Comparison of ENCODE assay signal across 30 cellular contexts in the genomic region with DNA sequence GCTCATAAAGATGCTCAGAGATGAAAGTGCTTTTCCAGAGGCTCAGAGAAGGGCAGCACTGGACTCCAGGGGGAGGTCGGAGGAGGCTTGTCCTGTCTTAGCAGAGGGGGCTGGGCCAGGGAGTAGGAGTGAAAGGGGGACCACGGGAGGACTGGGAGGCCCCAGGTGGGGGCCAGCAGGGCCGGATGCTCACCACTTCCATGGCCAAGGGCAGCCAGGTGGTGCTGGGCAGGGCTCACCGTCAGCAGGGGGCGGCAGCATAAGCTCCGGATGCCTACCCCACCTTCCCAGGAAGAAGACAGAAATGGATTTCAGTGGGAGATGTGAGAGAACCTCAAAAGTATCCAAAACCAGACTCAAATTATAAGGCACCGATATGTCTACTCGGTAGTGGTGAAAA. TPM values are rescaled to one million over a fixed set of nuclear protein-coding genes. Genes with fewer than 3 reads are reported as not detected.
DNase-seq lines count a peak whose midpoint lies in the region; ATAC-seq, FAIRE-seq and TF ChIP-seq lines count a peak whose summit lies in the region.
"Had no signal": no experiment of that assay in that cellular context is flagged by ENCODE, and none has a peak within 500 bp of the region (broad histone marks: within the 10 kb centered on the region; RNA-seq: fewer than 3 reads in every experiment).

No MANE protein-coding gene starts in this region.

- ATAC-seq in K562, result peak; percentile 11
- ATAC-seq in lower lobe of right lung, result no peak
- ATAC-seq in left lobe of liver, result no peak
- ATAC-seq: activated T-cell treated with anti-CD3 and anti-CD28 coated beads, Interleukin-2, amount 50 U/mL, for 72 hours; effector memory CD8-positive, alpha-beta T cell; gastroesophageal sphincter had no signal

- TF ChIP-seq RAD21 in K562 (CRISPR knock-in tag; conservative IDR thresholded peaks at IDR 0.05 in 1 of 2, IDR thresholded peaks at IDR 0.05 in 1 of 2), result peak in 1 of 2 experiments; percentile 69; a peak in 2 of 4 replicates

- WGBS in K562 (ENCODE audit: insufficient coverage, low coverage, missing lambda C conversion rate), result 3% methylated on average over 8 of the region's 8 CpGs

- 0 out of 2 replicates have a peak, but pooled peaks have one; percentile 11 for TF ChIP-seq EP300 in K562 (IDR thresholded peaks at IDR 0.05; ENCODE audit: low read length)

- H3K4me3 ChIP-seq in Caco-2 (ENCODE audit: low read depth, low read length) (no peak overlapping the region), LNCaP clone FGC (ENCODE audit: low read depth, low read length) (no peak overlapping the region), K562 (no peak overlapping the region), lower lobe of right lung (no peak overlapping the region)
- H3K4me3 ChIP-seq: colonic mucosa, esophagus muscularis mucosa, gastroesophageal sphincter, transverse colon had no signal

- no peaks in the 10 kb centered on the region for H3K79me2 ChIP-seq in K562 (ENCODE audit: control insufficient read depth, insufficient read depth, low read length)

- H3K36me3 ChIP-seq in Caco-2 (ENCODE audit: control insufficient read depth, insufficient read depth, low read length) (no peaks in the 10 kb centered on the region), K562 (ENCODE audit: control insufficient read depth, insufficient read depth, low read length) (no peaks in the 10 kb centered on the region), lower lobe of right lung (no peaks in the 10 kb centered on the region)
- H3K36me3 ChIP-seq: colonic mucosa, transverse colon had no signal

- no peak for TF ChIP-seq POLR2A in K562 (conservative IDR thresholded peaks at IDR 0.05)

- no peak overlapping the region for H3K4me3 Mint-ChIP-seq in Caco-2 (ENCODE audit: unreplicated experiment)
- H3K4me3 Mint-ChIP-seq: activated naive CD4-positive, alpha-beta T cell treated with anti-CD3 and anti-CD28 coated beads for 36 hours; activated T-cell treated with anti-CD3 and anti-CD28 coated beads, Interleukin-2, amount 50 U/mL, for 72 hours; CD4-positive, alpha-beta T cell; effector memory CD8-positive, alpha-beta T cell had no signal

- DNase-seq in Caco-2 (no peak), LNCaP clone FGC (ENCODE audit: low read depth) (no peak), K562 (ENCODE audit: extremely low read depth in 1 of 4, low spot score in 3 of 4) (peak in 3 of 4 experiments; percentile 57 to 84 (median 83)), lower lobe of right lung (no peak), left lobe of liver (ENCODE audit: low spot score) (no peak), G401 (ENCODE audit: low spot score) (no peak), islet precursor cell (no peak), NCI-H2081 (lab: John Stamatoyannopoulos, UW) (no peak)
- DNase-seq: activated CD4-positive, alpha-beta T cell treated with anti-CD3 and anti-CD28 coated beads for 4 hours; activated naive CD4-positive, alpha-beta T cell treated with anti-CD3 and anti-CD28 coated beads for 36 hours; activated T-cell treated with anti-CD3 and anti-CD28 coated beads, Interleukin-2, amount 50 U/mL, for 72 hours; CD4-positive, alpha-beta T cell; colonic mucosa; DMS 273 treated with DMSO at 0.1 percent for 48 hours; effector memory CD8-positive, alpha-beta T cell; GDM1; kidney; mammary epithelial cell; NCI-H1417 treated with DMSO at 0.1 percent for 48 hours; NK-92 treated with Interleukin-12 subunit alpha and Interleukin-12 subunit beta, amount 100 ng/mL, for 24 hours; stimulated activated CD8-positive, alpha-beta memory T cell treated with anti-CD3 and anti-CD28 coated beads, Interleukin-4, amount 100 ng/mL, for 48 hours; transverse colon had no signal

- H3K4me2 ChIP-seq in K562 (ENCODE audit: insufficient read depth, low read length), result no peak overlapping the region

- 0 out of 4 replicates have a peak overlapping the region, but pooled peaks of 1 of the 2 experiments have one; percentile 1 for H3K9ac ChIP-seq in K562 (ENCODE audit: insufficient read depth in 1 of 2, low read depth in 2 of 2, low read length in 2 of 2)

- peaks cover 6% of the 10 kb centered on the region for H3K36me3 Mint-ChIP-seq in Caco-2 (ENCODE audit: insufficient read depth, unreplicated experiment)

- FAIRE-seq in K562 (lab: Jason Lieb, UNC), result no peak
- FAIRE-seq: H54, kidney had no signal

- peak overlapping the region; percentile 96 for H3K27ac Mint-ChIP-seq in Caco-2 (ENCODE audit: unreplicated experiment)
- H3K27ac Mint-ChIP-seq: activated naive CD4-positive, alpha-beta T cell treated with anti-CD3 and anti-CD28 coated beads for 36 hours; activated T-cell treated with anti-CD3 and anti-CD28 coated beads, Interleukin-2, amount 50 U/mL, for 72 hours; CD4-positive, alpha-beta T cell had no signal

- peaks cover 4% of the 10 kb centered on the region for H3K9me1 ChIP-seq in K562 (ENCODE audit: control insufficient read depth, insufficient read depth, low read length)

- H3K27me3 ChIP-seq in Caco-2 (replicated peaks; ENCODE audit: control insufficient read depth, insufficient read depth, low read length) (no peaks in the 10 kb centered on the region), K562 (ENCODE audit: control insufficient read depth in 2 of 2, insufficient read depth in 2 of 2, low read length in 2 of 2) (peaks cover 88 to 100% of the 10 kb centered on the region in 2 experiments), lower lobe of right lung (ENCODE audit: low read depth) (no peaks in the 10 kb centered on the region)
- H3K27me3 ChIP-seq: colonic mucosa, esophagus muscularis mucosa, gastroesophageal sphincter, transverse colon had no signal

- H3K27me3 Mint-ChIP-seq in Caco-2 (ENCODE audit: insufficient read depth, unreplicated experiment), result no peaks in the 10 kb centered on the region
- H3K27me3 Mint-ChIP-seq: CD4-positive, alpha-beta T cell; effector memory CD8-positive, alpha-beta T cell had no signal

- CTCF ChIA-PET in Caco-2 (lab: Charles Lee), result interaction anchor here (0.6 to 2.0 kb wide), 5 partner anchors 9 to 308 kb away, joined by 3 to 12 read pairs (median 4); no protein-coding TSS in a partner anchor
- CTCF ChIA-PET in K562 (lab: Yijun Ruan, JAX; ENCODE audit: low intra/inter-chr PET ratio), result interaction anchor here (0.8 to 3.1 kb wide), 4 partner anchors 22 to 197 kb away, joined by 3 to 16 read pairs (median 4); no protein-coding TSS in a partner anchor

- H3K4me1 ChIP-seq in Caco-2 (peaks cover 41% of the 10 kb centered on the region), K562 (replicated peaks in 1 of 2; ENCODE audit: control insufficient read depth in 2 of 2, insufficient read depth in 2 of 2, low read length in 2 of 2) (peaks cover 4 to 45% of the 10 kb centered on the region in 2 experiments; a peak in 4 of 5 replicates), lower lobe of right lung (peaks cover 23% of the 10 kb centered on the region)
- H3K4me1 ChIP-seq: colonic mucosa, esophagus muscularis mucosa, gastroesophageal sphincter had no signal

- peaks cover 14% of the 10 kb centered on the region for H3K4me1 Mint-ChIP-seq in Caco-2 (ENCODE audit: low read depth, unreplicated experiment)

- H3K9me3 Mint-ChIP-seq in Caco-2 (ENCODE audit: unreplicated experiment), result no peaks in the 10 kb centered on the region
- H3K9me3 Mint-ChIP-seq: activated naive CD4-positive, alpha-beta T cell treated with anti-CD3 and anti-CD28 coated beads for 36 hours; activated T-cell treated with anti-CD3 and anti-CD28 coated beads, Interleukin-2, amount 50 U/mL, for 72 hours; CD4-positive, alpha-beta T cell; effector memory CD8-positive, alpha-beta T cell had no signal

- peaks cover 85% of the 10 kb centered on the region for H4K20me1 ChIP-seq in K562 (replicated peaks; ENCODE audit: control insufficient read depth, insufficient read depth, low read length)

- no TSS peak for BruUV-seq in Caco-2 (replicated peaks; lab: Mats Ljungman, UMichigan)
- no TSS peak for BruUV-seq in K562 (replicated peaks; lab: Mats Ljungman, UMichigan)

- intact Hi-C loops in Caco-2 (cut with micrococcal nuclease; ENCODE audit: unreplicated experiment) (no loop called here), K562 (cut with micrococcal nuclease) (no loop called here), lower lobe of right lung (cut with DNase I) (no loop called here)

- POLR2A ChIA-PET in Caco-2 (lab: Charles Lee) (no interaction called here), K562 (lab: Yijun Ruan, JAX) (interaction anchor here (0.6 to 86.5 kb wide), 12 partner anchors 10 to 131 kb away, joined by 3 to 3476 read pairs (median 6); a partner anchor contains a TSS)

- H3K9me3 ChIP-seq in Caco-2, result no peaks in the 10 kb centered on the region
- H3K9me3 ChIP-seq in K562 (replicated peaks; ENCODE audit: control insufficient read depth, insufficient read depth, low read depth, low read length), result no peaks in the 10 kb centered on the region
- H3K9me3 ChIP-seq in lower lobe of right lung, result no peaks in the 10 kb centered on the region
- H3K9me3 ChIP-seq: colonic mucosa, esophagus muscularis mucosa, gastroesophageal sphincter, transverse colon had no signal

- no peak overlapping the region for H2AFZ ChIP-seq in K562 (ENCODE audit: low read depth, low read length)

- TF ChIP-seq CTCF in Caco-2 (IDR thresholded peaks at IDR 0.05; ENCODE audit: insufficient read depth in 1 of 2, low read depth in 1 of 2, low read length in 1 of 2, severe bottlenecking in 1 of 2, unreplicated experiment in 1 of 2) (peak in 1 of 2 experiments; percentile 20), LNCaP clone FGC (IDR thresholded peaks at IDR 0.05; ENCODE audit: control insufficient read depth, extremely low read depth, insufficient read depth) (0 out of 2 replicates have a peak, but pooled peaks have one; percentile 10), K562 (IDR thresholded peaks at IDR 0.05 in 2 of 3, conservative IDR thresholded peaks at IDR 0.05 in 1 of 3; ENCODE audit: insufficient read depth in 2 of 3, low read depth in 1 of 3, low read length in 3 of 3) (peak in 1 of 3 experiments; percentile 75; a peak in 2 of 6 replicates), lower lobe of right lung (IDR thresholded peaks at IDR 0.05) (no peak)

- in situ Hi-C loops in K562 (cut with MboI), result loop anchor here (25.0 kb wide), 1 partner anchor 431 kb away; a partner anchor contains a TSS
- in situ Hi-C loops in G401 (cut with HindIII; ENCODE audit: low sequenced_read_pairs), result no loop called here

- H3K27ac ChIP-seq in K562 (ENCODE audit: extremely low read depth, low read depth, low read length) (no peak overlapping the region), lower lobe of right lung (peak overlapping the region; percentile 64)
- H3K27ac ChIP-seq: colonic mucosa, esophagus muscularis mucosa, gastroesophageal sphincter, HL-60 had no signal

RNA-seq across cellular contexts. Expression of a gene that starts 11.0 kb away (rescaled TPM):
- total RNA-seq in Caco-2 (2022), result 0.52 and 0.97 TPM in 2 replicates
- total RNA-seq in K562 (2011; cell fraction: chromatin; rRNA removed; ENCODE audit: low replicate concordance), result not detected in 2 replicates
- total RNA-seq in K562 (2011; cell fraction: nucleolus; rRNA removed), result not detected in 2 replicates
- total RNA-seq in K562 (2011; cell fraction: nucleoplasm; rRNA removed), result not detected in 2 replicates
- 0.04 and 0.50 TPM in 2 replicates for total RNA-seq in K562 (2014; rRNA removed)
- total RNA-seq in K562 (2014; rRNA removed; fragmentation: Illumina TruSeq; extraction: Trizol), result not detected in 2 replicates
- not detected in 2 replicates for total RNA-seq in K562 (2015; rRNA removed; fragmentation: Illumina TruSeq; extraction: Trizol)
- 0.09 TPM in 1 of 2 replicates, not detected in the other for total RNA-seq in K562 (2021)
- polyA plus RNA-seq in K562 (2011; rRNA removed), result 0.01 and 0.04 TPM in 2 replicates
- polyA plus RNA-seq in K562 (2011; cell fraction: cytosol; rRNA removed), result 0.58 TPM in 1 of 2 replicates, not detected in the other
- polyA plus RNA-seq in K562 (2011; cell fraction: nucleus; rRNA removed), result 0.06 TPM in 1 of 2 replicates, not detected in the other
- 0.08 and 0.18 TPM in 2 replicates for polyA plus RNA-seq in K562 (2012)
- polyA plus RNA-seq in K562 (2014; fragmentation: Illumina TruSeq; extraction: Trizol), result not detected in 2 replicates
- under 1 TPM; 0.04 to 0.08 TPM for polyA plus RNA-seq in K562 (2014; fragmentation: Nextera tagmentation; extraction: Ambion mirVana)
- polyA plus RNA-seq in K562 (2014; rRNA removed), result 0.08 TPM in 1 of 2 replicates, not detected in the other
- 0.42 TPM in 1 of 2 replicates, not detected in the other for polyA minus RNA-seq in K562 (2011; rRNA and poly(A)+ RNA removed)
- not detected in 2 replicates for polyA minus RNA-seq in K562 (2011; cell fraction: cytosol; rRNA and poly(A)+ RNA removed)
- 0.11 and 0.40 TPM in 2 replicates for polyA minus RNA-seq in K562 (2011; cell fraction: nucleus; rRNA and poly(A)+ RNA removed)
- 9.6 TPM for total RNA-seq in lower lobe of right lung
- 0.38 TPM for total RNA-seq in left lobe of liver
- total RNA-seq in G401 (2014; rRNA removed; shearing (Covaris generic)), result 1.5 and 3.3 TPM in 2 replicates
- total RNA-seq: activated naive CD4-positive, alpha-beta T cell treated with anti-CD3 and anti-CD28 coated beads for 36 hours; T-helper 1 cell treated with Interleukin-12 subunit alpha and Interleukin-12 subunit beta and Interleukin-4 antibody, amounts not matched to agents 30 ng/mL and 1 ng/mL, for 36 hours had no signal

RNA-seq across cellular contexts. Expression of a gene that starts 14.5 kb away (rescaled TPM):
- total RNA-seq in Caco-2 (2022) (0.68 and 1.2 TPM in 2 replicates), K562 (2014; rRNA removed) (not detected in 2 replicates), K562 (2014; rRNA removed; fragmentation: Illumina TruSeq; extraction: Trizol) (not detected in 2 replicates), K562 (2015; rRNA removed; fragmentation: Illumina TruSeq; extraction: Trizol) (not detected in 2 replicates), K562 (2021) (not detected in 2 replicates), lower lobe of right lung (2.0 TPM), left lobe of liver (0.18 TPM)
- total RNA-seq in K562 (2011; cell fraction: chromatin; rRNA removed; ENCODE audit: low replicate concordance), result not detected in 2 replicates
- total RNA-seq in K562 (2011; cell fraction: nucleolus; rRNA removed), result not detected in 2 replicates
- total RNA-seq in K562 (2011; cell fraction: nucleoplasm; rRNA removed), result not detected in 2 replicates
- polyA plus RNA-seq in K562 (2011; rRNA removed) (0.24 TPM in 1 of 2 replicates, not detected in the other), K562 (2014; fragmentation: Illumina TruSeq; extraction: Trizol) (not detected in 2 replicates), K562 (2014; fragmentation: Nextera tagmentation; extraction: Ambion mirVana) (under 1 TPM in 1 of 2 experiments, not detected in 1; 0.35 TPM), K562 (2014; rRNA removed) (not detected in 2 replicates)
- not detected in 2 replicates for polyA plus RNA-seq in K562 (2011; cell fraction: cytosol; rRNA removed)
- 0.27 TPM in 1 of 2 replicates, not detected in the other for polyA plus RNA-seq in K562 (2011; cell fraction: nucleus; rRNA removed)
- not detected in 2 replicates for polyA plus RNA-seq in K562 (2012)
- not detected in 2 replicates for polyA minus RNA-seq in K562 (2011; rRNA and poly(A)+ RNA removed)
- polyA minus RNA-seq in K562 (2011; cell fraction: cytosol; rRNA and poly(A)+ RNA removed), result not detected in 2 replicates
- not detected in 2 replicates for polyA minus RNA-seq in K562 (2011; cell fraction: nucleus; rRNA and poly(A)+ RNA removed)
- 1.7 TPM in 1 of 2 replicates, not detected in the other for total RNA-seq in G401 (2014; rRNA removed; shearing (Covaris generic))
- total RNA-seq: myocyte; NCI-H460; SK-MEL-5; T-helper 1 cell treated with Interleukin-12 subunit alpha and Interleukin-12 subunit beta and Interleukin-4 antibody, amounts not matched to agents 30 ng/mL and 1 ng/mL, for 36 hours had no signal
- polyA plus RNA-seq: mammary epithelial cell had no signal

RNA-seq across cellular contexts. Expression of a gene that starts 24.0 kb away (rescaled TPM):
- total RNA-seq in Caco-2 (2022), result 74.1 and 87.4 TPM in 2 replicates
- total RNA-seq in K562 (2011; cell fraction: chromatin; rRNA removed; ENCODE audit: low replicate concordance), result 234 and 446 TPM in 2 replicates
- 279 and 314 TPM in 2 replicates for total RNA-seq in K562 (2011; cell fraction: nucleolus; rRNA removed)
- total RNA-seq in K562 (2011; cell fraction: nucleoplasm; rRNA removed), result 196 and 222 TPM in 2 replicates
- 81.7 and 100 TPM in 2 replicates for total RNA-seq in K562 (2014; rRNA removed)
- 27.5 and 45.6 TPM in 2 replicates for total RNA-seq in K562 (2014; rRNA removed; fragmentation: Illumina TruSeq; extraction: Trizol)
- 65.7 and 68.4 TPM in 2 replicates for total RNA-seq in K562 (2015; rRNA removed; fragmentation: Illumina TruSeq; extraction: Trizol)
- 144 and 150 TPM in 2 replicates for total RNA-seq in K562 (2021)
- 20.9 and 36.8 TPM in 2 replicates for polyA plus RNA-seq in K562 (2011; rRNA removed)
- polyA plus RNA-seq in K562 (2011; cell fraction: cytosol; rRNA removed), result 26.4 and 31.1 TPM in 2 replicates
- 57.9 and 76.9 TPM in 2 replicates for polyA plus RNA-seq in K562 (2011; cell fraction: nucleus; rRNA removed)
- 73.9 and 75.3 TPM in 2 replicates for polyA plus RNA-seq in K562 (2012)
- 45.8 and 60.4 TPM in 2 replicates for polyA plus RNA-seq in K562 (2014; fragmentation: Illumina TruSeq; extraction: Trizol)
- polyA plus RNA-seq in K562 (2014; fragmentation: Nextera tagmentation; extraction: Ambion mirVana), result under 1 TPM; 0.41 to 0.70 TPM
- polyA plus RNA-seq in K562 (2014; rRNA removed), result 34.9 and 36.1 TPM in 2 replicates
- polyA minus RNA-seq in K562 (2011; rRNA and poly(A)+ RNA removed), result 113 and 124 TPM in 2 replicates
- 132 and 181 TPM in 2 replicates for polyA minus RNA-seq in K562 (2011; cell fraction: cytosol; rRNA and poly(A)+ RNA removed)
- polyA minus RNA-seq in K562 (2011; cell fraction: nucleus; rRNA and poly(A)+ RNA removed), result 138 and 300 TPM in 2 replicates
- 57.2 TPM for total RNA-seq in lower lobe of right lung
- total RNA-seq in left lobe of liver, result 29.7 TPM
- 32.4 and 55.9 TPM in 2 replicates for total RNA-seq in G401 (2014; rRNA removed; shearing (Covaris generic))

Comparison
In these comparisons a context has a peak if more than half of its experiments do, and no peak if none do; other contexts are left out.
1. DNase-seq: peak in K562 (3 of 4); none in Caco-2 (0 of 2), LNCaP clone FGC (single experiment), lower lobe of right lung (single experiment), left lobe of liver (single experiment), G401 (single experiment), islet precursor cell (single experiment) and NCI-H2081 (0 of 2).